Comparison of ENCODE assay signal across 15 cellular contexts in the genomic region with DNA sequence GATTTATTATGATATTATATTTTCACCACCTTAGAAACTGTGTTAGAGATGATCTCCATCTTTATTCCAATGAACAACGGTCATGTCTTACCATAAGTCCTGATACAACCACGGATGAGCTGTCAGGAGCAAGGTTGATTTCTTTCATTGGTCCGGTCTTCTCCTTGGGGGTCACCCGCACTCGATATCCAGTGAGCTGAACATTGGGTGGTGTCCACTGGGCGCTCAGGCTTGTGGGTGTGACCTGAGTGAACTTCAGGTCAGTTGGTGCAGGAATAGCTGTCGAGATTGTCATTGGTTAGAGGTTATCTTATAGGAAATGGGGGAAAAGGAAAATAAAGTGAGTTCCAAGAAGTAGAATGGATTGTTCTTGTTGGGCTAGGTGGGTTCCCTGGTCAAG. TPM values are rescaled to one million over a fixed set of nuclear protein-coding genes. Genes with fewer than 3 reads are reported as not detected.
DNase-seq lines count a peak whose midpoint lies in the region; ATAC-seq and TF ChIP-seq lines count a peak whose summit lies in the region.
"Had no signal": no experiment of that assay in that cellular context is flagged by ENCODE, and none has a peak within 500 bp of the region (broad histone marks: within the 10 kb centered on the region; RNA-seq: fewer than 3 reads in every experiment).

No MANE protein-coding gene starts in this region.

- ATAC-seq in HG02981 (IDR thresholded peaks at IDR 0.05; ENCODE audit: unreplicated experiment), result no peak
- ATAC-seq: HCT116 had no signal

- no peak overlapping the region for H2BK15ac ChIP-seq in mesenchymal stem cell (ENCODE audit: low read depth, poor library complexity, severe bottlenecking)

- POLR2A ChIA-PET in MCF 10A (lab: Yijun Ruan, JAX), result no interaction called here

- no peak overlapping the region for H2BK5ac ChIP-seq in mesenchymal stem cell (ENCODE audit: low read depth, low read length, poor library complexity, severe bottlenecking)

- H3K9me3 Mint-ChIP-seq in MCF 10A (ENCODE audit: unreplicated experiment) (no peaks in the 10 kb centered on the region), progenitor cell of endocrine pancreas (ENCODE audit: low read depth) (no peaks in the 10 kb centered on the region)
- H3K9me3 Mint-ChIP-seq: CD8-positive, alpha-beta memory T cell had no signal

- peaks cover 1% of the 10 kb centered on the region for H3K79me1 ChIP-seq in mesenchymal stem cell (replicated peaks; ENCODE audit: low read length, poor library complexity, severe bottlenecking)

- H3K9ac ChIP-seq in mesenchymal stem cell (ENCODE audit: low read length), result peak overlapping the region; percentile 56
- H3K9ac ChIP-seq: BLaER1 had no signal

- H3K27ac ChIP-seq in breast epithelium, result no peak overlapping the region
- H3K27ac ChIP-seq in mesenchymal stem cell (ENCODE audit: low read length, poor library complexity, severe bottlenecking), result no peak overlapping the region
- H3K27ac ChIP-seq in esophagus squamous epithelium, result no peak overlapping the region
- H3K27ac ChIP-seq: 22Rv1, BLaER1 had no signal

- DNase-seq in MCF 10A (ENCODE audit: unreplicated experiment), result no peak
- no peak for DNase-seq in breast epithelium (ENCODE audit: low spot score in 2 of 2)
- no peak for DNase-seq in mesenchymal stem cell
- no peak for DNase-seq in progenitor cell of endocrine pancreas (ENCODE audit: low spot score, unreplicated experiment)
- DNase-seq in esophagus squamous epithelium (lab: John Stamatoyannopoulos, UW), result no peak
- no peak for DNase-seq in amygdala (lab: John Stamatoyannopoulos, UW)
- DNase-seq: AML-193; Caco-2; CD8-positive, alpha-beta memory T cell; DND-41; GF-D8 had no signal

- no TSS peak for BruUV-seq in MCF 10A (replicated peaks; lab: Mats Ljungman, UMichigan)

- CTCF ChIA-PET in MCF 10A (lab: Yijun Ruan, JAX), result interaction anchor here (1.7 kb wide), 1 partner anchor 29 kb away, joined by 3 read pairs; no protein-coding TSS in a partner anchor

- H3K27me3 Mint-ChIP-seq in MCF 10A (ENCODE audit: insufficient read depth, unreplicated experiment) (no peaks in the 10 kb centered on the region), progenitor cell of endocrine pancreas (no peaks in the 10 kb centered on the region)
- H3K27me3 Mint-ChIP-seq: CD8-positive, alpha-beta memory T cell had no signal

- H3K36me3 ChIP-seq in breast epithelium (no peaks in the 10 kb centered on the region), mesenchymal stem cell (ENCODE audit: control insufficient read depth in 1 of 2, insufficient read depth in 2 of 2, low read depth in 1 of 2, low read length in 2 of 2) (peaks cover 56 to 100% of the 10 kb centered on the region in 2 experiments), esophagus squamous epithelium (peaks cover 0 to 82% (median 0%) of the 10 kb centered on the region in 3 donors)

- H3K27ac Mint-ChIP-seq in MCF 10A (ENCODE audit: low read depth, unreplicated experiment) (peak overlapping the region; percentile 53), progenitor cell of endocrine pancreas (peak overlapping the region; percentile 60)
- H3K27ac Mint-ChIP-seq: CD8-positive, alpha-beta memory T cell had no signal

- H2BK12ac ChIP-seq in mesenchymal stem cell (ENCODE audit: low read length in 2 of 2), result no peak overlapping the region

- H3K36me3 Mint-ChIP-seq in MCF 10A (ENCODE audit: insufficient read depth, unreplicated experiment) (peaks cover 61% of the 10 kb centered on the region), progenitor cell of endocrine pancreas (ENCODE audit: insufficient read depth) (peaks cover 79% of the 10 kb centered on the region)

- H3K9me3 ChIP-seq in breast epithelium, result no peaks in the 10 kb centered on the region
- H3K9me3 ChIP-seq in mesenchymal stem cell (ENCODE audit: control insufficient read depth, low read length), result no peaks in the 10 kb centered on the region
- no peaks in the 10 kb centered on the region for H3K9me3 ChIP-seq in esophagus squamous epithelium
- H3K9me3 ChIP-seq: Caco-2 had no signal

- no peak overlapping the region for H2AFZ ChIP-seq in mesenchymal stem cell (ENCODE audit: low read depth, low read length)

- H3K14ac ChIP-seq in mesenchymal stem cell (ENCODE audit: low read length in 2 of 2), result no peak overlapping the region

- H3K18ac ChIP-seq in mesenchymal stem cell (ENCODE audit: low read depth in 1 of 2, low read length in 2 of 2), result no peak overlapping the region

- H3K4me3 Mint-ChIP-seq in MCF 10A (ENCODE audit: unreplicated experiment), result no peak overlapping the region
- no peak overlapping the region for H3K4me3 Mint-ChIP-seq in progenitor cell of endocrine pancreas (ENCODE audit: low read depth)
- H3K4me3 Mint-ChIP-seq: CD8-positive, alpha-beta memory T cell had no signal

- TF ChIP-seq POLR2A in breast epithelium (IDR thresholded peaks at IDR 0.05), result no peak
- TF ChIP-seq POLR2A in esophagus squamous epithelium (IDR thresholded peaks at IDR 0.05), result no peak

- H3K4me3 ChIP-seq in breast epithelium (no peak overlapping the region), mesenchymal stem cell (ENCODE audit: insufficient read depth in 1 of 2, low read depth in 1 of 2, low read length in 2 of 2) (no peak overlapping the region), esophagus squamous epithelium (no peak overlapping the region)
- H3K4me3 ChIP-seq: BLaER1 had no signal

- no peak overlapping the region for H3K23ac ChIP-seq in mesenchymal stem cell (ENCODE audit: low read length in 2 of 2)

- no peak for TF ChIP-seq CTCF in MCF 10A (IDR thresholded peaks at IDR 0.05; ENCODE audit: unreplicated experiment)
- no peak for TF ChIP-seq CTCF in breast epithelium (IDR thresholded peaks at IDR 0.05)
- TF ChIP-seq CTCF in progenitor cell of endocrine pancreas (IDR thresholded peaks at IDR 0.05; ENCODE audit: unreplicated experiment), result no peak
- no peak for TF ChIP-seq CTCF in esophagus squamous epithelium (IDR thresholded peaks at IDR 0.05)

- H4K8ac ChIP-seq in mesenchymal stem cell (ENCODE audit: low read length), result no peak overlapping the region

- H2AK5ac ChIP-seq in mesenchymal stem cell (ENCODE audit: low read length, severe bottlenecking), result no peak overlapping the region

- H4K91ac ChIP-seq in mesenchymal stem cell (ENCODE audit: low read length), result no peak overlapping the region

- no peak overlapping the region for H3K4ac ChIP-seq in mesenchymal stem cell (ENCODE audit: low read depth in 1 of 2, low read length in 2 of 2)

- H3K4me2 ChIP-seq in mesenchymal stem cell (ENCODE audit: low read length, poor library complexity, severe bottlenecking), result no peak overlapping the region
- H3K4me2 ChIP-seq: BLaER1 had no signal

- intact Hi-C loops in MCF 10A (cut with micrococcal nuclease), result no loop called here
- intact Hi-C loops in breast epithelium (cut with DNase I; ENCODE audit: low total_unique reads), result no loop called here
- intact Hi-C loops in esophagus squamous epithelium (cut with DNase I), result no loop called here

- no peaks in the 10 kb centered on the region for H3K4me1 ChIP-seq in breast epithelium
- H3K4me1 ChIP-seq in mesenchymal stem cell (ENCODE audit: control insufficient read depth, insufficient read depth, low read depth, low read length), result peaks cover 8% of the 10 kb centered on the region
- H3K4me1 ChIP-seq in esophagus squamous epithelium, result no peaks in the 10 kb centered on the region
- H3K4me1 ChIP-seq: BLaER1, Caco-2 had no signal

- H3K27me3 ChIP-seq in breast epithelium (no peaks in the 10 kb centered on the region), mesenchymal stem cell (ENCODE audit: control insufficient read depth in 1 of 2, insufficient read depth in 1 of 2, low read length in 2 of 2) (no peaks in the 10 kb centered on the region), esophagus squamous epithelium (no peaks in the 10 kb centered on the region)
- H3K27me3 ChIP-seq: BLaER1 had no signal

- 94% methylated on average over 7 of the region's 7 CpGs for whole genome bisulfite sequencing in mesenchymal stem cell
- WGBS in esophagus squamous epithelium, 2 donors, result 83 to 93% methylated on average over 7 of the region's 7 CpGs

- no peaks in the 10 kb centered on the region for H3K4me1 Mint-ChIP-seq in MCF 10A (ENCODE audit: insufficient read depth, unreplicated experiment)
- H3K4me1 Mint-ChIP-seq in progenitor cell of endocrine pancreas (ENCODE audit: low read depth), result no peaks in the 10 kb centered on the region
- H3K4me1 Mint-ChIP-seq: CD8-positive, alpha-beta memory T cell had no signal

- H2BK120ac ChIP-seq in mesenchymal stem cell (ENCODE audit: low read depth, low read length), result no peak overlapping the region

RNA-seq across cellular contexts. Expression of a gene that starts 56.8 kb away (rescaled TPM):
- 564 and 636 TPM in 2 replicates for total RNA-seq in MCF 10A (2022)
- total RNA-seq in breast epithelium, result 100 to 1,000 TPM in 2 of 3 donors, 10 to 100 TPM in 1; 74.9 to 295 (median 102) TPM
- 1,493 TPM for polyA plus RNA-seq in mesenchymal stem cell (2013, experiment 1 of 2)
- 1,327 TPM for polyA plus RNA-seq in mesenchymal stem cell (2013, experiment 2 of 2)
- 2,640 and 2,744 TPM in 2 replicates for total RNA-seq in progenitor cell of endocrine pancreas
- 100 to 1,000 TPM in 2 of 4 donors, 10 to 100 TPM in 2; 15.7 to 393 (median 112) TPM for total RNA-seq in esophagus squamous epithelium
